1 cellular context compared by ENCODE assay signal in genomic region chr5:172782169-172783039, GRCh38.
TF ChIP-seq lines count a peak whose summit lies in the region.

No MANE protein-coding gene starts in this region.

TF ChIP-seq in HepG2, 621 proteins besides CTCF, POLR2A, EP300 and RAD21 (continued from another document and continues in another):
- TF ChIP-seq, protein P1, sequence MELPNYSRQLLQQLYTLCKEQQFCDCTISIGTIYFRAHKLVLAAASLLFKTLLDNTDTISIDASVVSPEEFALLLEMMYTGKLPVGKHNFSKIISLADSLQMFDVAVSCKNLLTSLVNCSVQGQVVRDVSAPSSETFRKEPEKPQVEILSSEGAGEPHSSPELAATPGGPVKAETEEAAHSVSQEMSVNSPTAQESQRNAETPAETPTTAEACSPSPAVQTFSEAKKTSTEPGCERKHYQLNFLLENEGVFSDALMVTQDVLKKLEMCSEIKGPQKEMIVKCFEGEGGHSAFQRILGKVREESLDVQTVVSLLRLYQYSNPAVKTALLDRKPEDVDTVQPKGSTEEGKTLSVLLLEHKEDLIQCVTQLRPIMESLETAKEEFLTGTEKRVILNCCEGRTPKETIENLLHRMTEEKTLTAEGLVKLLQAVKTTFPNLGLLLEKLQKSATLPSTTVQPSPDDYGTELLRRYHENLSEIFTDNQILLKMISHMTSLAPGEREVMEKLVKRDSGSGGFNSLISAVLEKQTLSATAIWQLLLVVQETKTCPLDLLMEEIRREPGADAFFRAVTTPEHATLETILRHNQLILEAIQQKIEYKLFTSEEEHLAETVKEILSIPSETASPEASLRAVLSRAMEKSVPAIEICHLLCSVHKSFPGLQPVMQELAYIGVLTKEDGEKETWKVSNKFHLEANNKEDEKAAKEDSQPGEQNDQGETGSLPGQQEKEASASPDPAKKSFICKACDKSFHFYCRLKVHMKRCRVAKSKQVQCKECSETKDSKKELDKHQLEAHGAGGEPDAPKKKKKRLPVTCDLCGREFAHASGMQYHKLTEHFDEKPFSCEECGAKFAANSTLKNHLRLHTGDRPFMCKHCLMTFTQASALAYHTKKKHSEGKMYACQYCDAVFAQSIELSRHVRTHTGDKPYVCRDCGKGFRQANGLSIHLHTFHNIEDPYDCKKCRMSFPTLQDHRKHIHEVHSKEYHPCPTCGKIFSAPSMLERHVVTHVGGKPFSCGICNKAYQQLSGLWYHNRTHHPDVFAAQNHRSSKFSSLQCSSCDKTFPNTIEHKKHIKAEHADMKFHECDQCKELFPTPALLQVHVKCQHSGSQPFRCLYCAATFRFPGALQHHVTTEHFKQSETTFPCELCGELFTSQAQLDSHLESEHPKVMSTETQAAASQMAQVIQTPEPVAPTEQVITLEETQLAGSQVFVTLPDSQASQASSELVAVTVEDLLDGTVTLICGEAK (IDR thresholded peaks at IDR 0.05) = no peak
- TF ChIP-seq, protein P1 (CRISPR knock-in tag; IDR thresholded peaks at IDR 0.05) = no peak
- no peak for TF ChIP-seq ZNF710 (CRISPR knock-in tag; IDR thresholded peaks at IDR 0.05; ENCODE audit: borderline replicate concordance)
- no peak for TF ChIP-seq GTF2F1 (IDR thresholded peaks at IDR 0.05; ENCODE audit: low read length)
- TF ChIP-seq ZNF143 (CRISPR knock-in tag; IDR thresholded peaks at IDR 0.05) = no peak
- no peak for TF ChIP-seq ZSCAN12 (CRISPR knock-in tag; IDR thresholded peaks at IDR 0.05)
- TF ChIP-seq ZNF556 (CRISPR knock-in tag; IDR thresholded peaks at IDR 0.05; ENCODE audit: borderline replicate concordance) = no peak
- TF ChIP-seq POLR2AphosphoS2 (IDR thresholded peaks at IDR 0.05; ENCODE audit: low read depth, low read length) = no peak
- TF ChIP-seq RARA (CRISPR knock-in tag; IDR thresholded peaks at IDR 0.05) = peak; percentile 85
- no peak for TF ChIP-seq ZNF382 (CRISPR knock-in tag; IDR thresholded peaks at IDR 0.05; ENCODE audit: borderline replicate concordance)
- no peak for TF ChIP-seq ATF6 (CRISPR knock-in tag; conservative IDR thresholded peaks at IDR 0.05)
- peak; percentile 77 for TF ChIP-seq ELF3 (CRISPR knock-in tag; IDR thresholded peaks at IDR 0.05)
- TF ChIP-seq HDAC2 (CRISPR knock-in tag; IDR thresholded peaks at IDR 0.05) = peak; percentile 81
- TF ChIP-seq, protein P2, sequence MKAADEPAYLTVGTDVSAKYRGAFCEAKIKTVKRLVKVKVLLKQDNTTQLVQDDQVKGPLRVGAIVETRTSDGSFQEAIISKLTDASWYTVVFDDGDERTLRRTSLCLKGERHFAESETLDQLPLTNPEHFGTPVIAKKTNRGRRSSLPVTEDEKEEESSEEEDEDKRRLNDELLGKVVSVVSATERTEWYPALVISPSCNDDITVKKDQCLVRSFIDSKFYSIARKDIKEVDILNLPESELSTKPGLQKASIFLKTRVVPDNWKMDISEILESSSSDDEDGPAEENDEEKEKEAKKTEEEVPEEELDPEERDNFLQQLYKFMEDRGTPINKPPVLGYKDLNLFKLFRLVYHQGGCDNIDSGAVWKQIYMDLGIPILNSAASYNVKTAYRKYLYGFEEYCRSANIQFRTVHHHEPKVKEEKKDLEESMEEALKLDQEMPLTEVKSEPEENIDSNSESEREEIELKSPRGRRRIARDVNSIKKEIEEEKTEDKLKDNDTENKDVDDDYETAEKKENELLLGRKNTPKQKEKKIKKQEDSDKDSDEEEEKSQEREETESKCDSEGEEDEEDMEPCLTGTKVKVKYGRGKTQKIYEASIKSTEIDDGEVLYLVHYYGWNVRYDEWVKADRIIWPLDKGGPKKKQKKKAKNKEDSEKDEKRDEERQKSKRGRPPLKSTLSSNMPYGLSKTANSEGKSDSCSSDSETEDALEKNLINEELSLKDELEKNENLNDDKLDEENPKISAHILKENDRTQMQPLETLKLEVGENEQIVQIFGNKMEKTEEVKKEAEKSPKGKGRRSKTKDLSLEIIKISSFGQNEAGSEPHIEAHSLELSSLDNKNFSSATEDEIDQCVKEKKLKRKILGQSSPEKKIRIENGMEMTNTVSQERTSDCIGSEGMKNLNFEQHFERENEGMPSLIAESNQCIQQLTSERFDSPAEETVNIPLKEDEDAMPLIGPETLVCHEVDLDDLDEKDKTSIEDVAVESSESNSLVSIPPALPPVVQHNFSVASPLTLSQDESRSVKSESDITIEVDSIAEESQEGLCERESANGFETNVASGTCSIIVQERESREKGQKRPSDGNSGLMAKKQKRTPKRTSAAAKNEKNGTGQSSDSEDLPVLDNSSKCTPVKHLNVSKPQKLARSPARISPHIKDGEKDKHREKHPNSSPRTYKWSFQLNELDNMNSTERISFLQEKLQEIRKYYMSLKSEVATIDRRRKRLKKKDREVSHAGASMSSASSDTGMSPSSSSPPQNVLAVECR (CRISPR knock-in tag; IDR thresholded peaks at IDR 0.05; ENCODE audit: borderline replicate concordance) = no peak
- no peak for TF ChIP-seq U2AF1 (optimal IDR thresholded peaks at IDR 0.05; ENCODE audit: low read depth, low read length)
- peak; percentile 25; the same call in 1 of the 2 replicates for TF ChIP-seq HNF4A (CRISPR knock-in tag; IDR thresholded peaks at IDR 0.05)
- peak; percentile 59 for TF ChIP-seq MIER3 (CRISPR knock-in tag; IDR thresholded peaks at IDR 0.05; ENCODE audit: borderline replicate concordance)
- TF ChIP-seq ZNF790 (CRISPR knock-in tag; IDR thresholded peaks at IDR 0.05; ENCODE audit: borderline replicate concordance) = no peak
- peak; percentile 45; the same call in 1 of the 2 replicates for TF ChIP-seq PHF21A (CRISPR knock-in tag; IDR thresholded peaks at IDR 0.05)
- TF ChIP-seq ZNF816 (CRISPR knock-in tag; IDR thresholded peaks at IDR 0.05; ENCODE audit: borderline replicate concordance) = no peak
- TF ChIP-seq, protein P3, sequence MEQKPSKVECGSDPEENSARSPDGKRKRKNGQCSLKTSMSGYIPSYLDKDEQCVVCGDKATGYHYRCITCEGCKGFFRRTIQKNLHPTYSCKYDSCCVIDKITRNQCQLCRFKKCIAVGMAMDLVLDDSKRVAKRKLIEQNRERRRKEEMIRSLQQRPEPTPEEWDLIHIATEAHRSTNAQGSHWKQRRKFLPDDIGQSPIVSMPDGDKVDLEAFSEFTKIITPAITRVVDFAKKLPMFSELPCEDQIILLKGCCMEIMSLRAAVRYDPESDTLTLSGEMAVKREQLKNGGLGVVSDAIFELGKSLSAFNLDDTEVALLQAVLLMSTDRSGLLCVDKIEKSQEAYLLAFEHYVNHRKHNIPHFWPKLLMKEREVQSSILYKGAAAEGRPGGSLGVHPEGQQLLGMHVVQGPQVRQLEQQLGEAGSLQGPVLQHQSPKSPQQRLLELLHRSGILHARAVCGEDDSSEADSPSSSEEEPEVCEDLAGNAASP (CRISPR knock-in tag; IDR thresholded peaks at IDR 0.05; ENCODE audit: borderline replicate concordance) = peak; percentile 67; the same call in 1 of the 2 replicates
- no peak for TF ChIP-seq SP2 (CRISPR knock-in tag; IDR thresholded peaks at IDR 0.05)
- no peak for TF ChIP-seq ZNF460 (CRISPR knock-in tag; IDR thresholded peaks at IDR 0.05; ENCODE audit: borderline replicate concordance)
- no peak for TF ChIP-seq ZNF891 (CRISPR knock-in tag; IDR thresholded peaks at IDR 0.05)
- TF ChIP-seq TRIM24 (CRISPR knock-in tag; IDR thresholded peaks at IDR 0.05) = no peak
- TF ChIP-seq HIC2 (CRISPR knock-in tag; IDR thresholded peaks at IDR 0.05; ENCODE audit: low read depth) = no peak
- TF ChIP-seq, protein P4, sequence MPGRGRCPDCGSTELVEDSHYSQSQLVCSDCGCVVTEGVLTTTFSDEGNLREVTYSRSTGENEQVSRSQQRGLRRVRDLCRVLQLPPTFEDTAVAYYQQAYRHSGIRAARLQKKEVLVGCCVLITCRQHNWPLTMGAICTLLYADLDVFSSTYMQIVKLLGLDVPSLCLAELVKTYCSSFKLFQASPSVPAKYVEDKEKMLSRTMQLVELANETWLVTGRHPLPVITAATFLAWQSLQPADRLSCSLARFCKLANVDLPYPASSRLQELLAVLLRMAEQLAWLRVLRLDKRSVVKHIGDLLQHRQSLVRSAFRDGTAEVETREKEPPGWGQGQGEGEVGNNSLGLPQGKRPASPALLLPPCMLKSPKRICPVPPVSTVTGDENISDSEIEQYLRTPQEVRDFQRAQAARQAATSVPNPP (CRISPR knock-in tag; IDR thresholded peaks at IDR 0.05) = no peak
- no peak for TF ChIP-seq ELF4 (CRISPR knock-in tag; IDR thresholded peaks at IDR 0.05; ENCODE audit: borderline replicate concordance)
- TF ChIP-seq, protein P5, sequence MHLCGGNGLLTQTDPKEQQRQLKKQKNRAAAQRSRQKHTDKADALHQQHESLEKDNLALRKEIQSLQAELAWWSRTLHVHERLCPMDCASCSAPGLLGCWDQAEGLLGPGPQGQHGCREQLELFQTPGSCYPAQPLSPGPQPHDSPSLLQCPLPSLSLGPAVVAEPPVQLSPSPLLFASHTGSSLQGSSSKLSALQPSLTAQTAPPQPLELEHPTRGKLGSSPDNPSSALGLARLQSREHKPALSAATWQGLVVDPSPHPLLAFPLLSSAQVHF (CRISPR knock-in tag; IDR thresholded peaks at IDR 0.05) = no peak
- TF ChIP-seq ZBTB37 (CRISPR knock-in tag; IDR thresholded peaks at IDR 0.05) = no peak
